Comparison of ENCODE assay signal across 8 cellular contexts in genomic region chr9:104991144-104991953, GRCh38.
A peak's percentile ranks its signal among the peaks of the same experiment; 100 is the strongest.
DNase-seq lines count a peak whose midpoint lies in the region; ATAC-seq and TF ChIP-seq lines count a peak whose summit lies in the region.

No MANE protein-coding gene starts in this region.

- TF ChIP-seq CTCF in GM10248 (IDR thresholded peaks at IDR 0.05; ENCODE audit: control extremely low read depth, extremely low read depth, low read depth, missing control alignments) (no peak), right atrium auricular region (IDR thresholded peaks at IDR 0.05) (no peak), psoas muscle (IDR thresholded peaks at IDR 0.05) (no peak)

- peak overlapping the region; percentile 90 to 96 for H3K27ac ChIP-seq in right atrium auricular region
- H3K27ac ChIP-seq in psoas muscle, result peak overlapping the region; percentile 98
- peak overlapping the region; percentile 89 for H3K27ac ChIP-seq in urinary bladder (ENCODE audit: low read depth)

- H3K4me3 ChIP-seq in right atrium auricular region (peak overlapping the region; percentile 54 to 69), psoas muscle (peak overlapping the region; percentile 76), urinary bladder (ENCODE audit: low read depth, low read length) (peak overlapping the region; percentile 41)

- 0 to 1% (median 0%) methylated on average over 47 to 63 of the region's 63 CpGs for WGBS in psoas muscle, 3 donors
- under 1% methylated on average over 63 of the region's 63 CpGs for WGBS in urinary bladder

- no peaks in the 10 kb centered on the region for H3K9me3 ChIP-seq in T-helper 17 cell (ENCODE audit: control insufficient read depth, low read length, poor library complexity, severe bottlenecking)
- H3K9me3 ChIP-seq in right atrium auricular region, result no peaks in the 10 kb centered on the region
- no peaks in the 10 kb centered on the region for H3K9me3 ChIP-seq in psoas muscle

- ATAC-seq in HG02642 (IDR thresholded peaks at IDR 0.05; ENCODE audit: poor library complexity, unreplicated experiment) (peak; percentile 92), T-helper 17 cell (peak; percentile 84), psoas muscle (peak; percentile 87 to 91 (median 90))

- CTCF ChIA-PET in GM10248 (lab: Yijun Ruan, JAX), result interaction anchor here (1.6 kb wide), 1 partner anchor 18 kb away, joined by 3 read pairs; no protein-coding TSS in a partner anchor

- POLR2A ChIA-PET in GM10248 (lab: Yijun Ruan, JAX), result no interaction called here

- no peaks in the 10 kb centered on the region for H3K36me3 ChIP-seq in right atrium auricular region
- H3K36me3 ChIP-seq in psoas muscle (ENCODE audit: insufficient read depth in 1 of 2, low read depth in 1 of 2), result no peaks in the 10 kb centered on the region
- no peaks in the 10 kb centered on the region for H3K36me3 ChIP-seq in urinary bladder (ENCODE audit: insufficient read depth)

- no peaks in the 10 kb centered on the region for H3K27me3 Mint-ChIP-seq in T-helper 17 cell

- no peaks in the 10 kb centered on the region for H3K36me3 Mint-ChIP-seq in T-helper 17 cell (ENCODE audit: low read depth)

- H3K27me3 ChIP-seq in right atrium auricular region (no peaks in the 10 kb centered on the region), psoas muscle (ENCODE audit: insufficient read depth in 3 of 3, low read length in 2 of 3) (no peaks in the 10 kb centered on the region)

- intact Hi-C loops in psoas muscle (cut with DNase I), result loop anchor here (1.0 to 10.0 kb wide), 5 partner anchors 23 to 163 kb away; no protein-coding TSS in a partner anchor

- peaks cover 24% of the 10 kb centered on the region for H3K4me1 Mint-ChIP-seq in T-helper 17 cell

- H3K4me1 ChIP-seq in right atrium auricular region, result peaks cover 0 to 41% of the 10 kb centered on the region in 2 donors
- peaks cover 30% of the 10 kb centered on the region for H3K4me1 ChIP-seq in psoas muscle
- H3K4me1 ChIP-seq in urinary bladder (ENCODE audit: insufficient read depth), result peaks cover 2% of the 10 kb centered on the region

- DNase-seq in GM10248 (ENCODE audit: extremely low spot score) (peak; percentile 71), NCI-H1105 treated with DMSO at 0.1 percent for 48 hours (lab: John Stamatoyannopoulos, UW) (peak; percentile 74), T-helper 17 cell (peak; percentile 75 to 82 (median 80)), amygdala (lab: John Stamatoyannopoulos, UW) (peak in 55 of 56 donors; percentile 15 to 90 (median 75)), right atrium auricular region (ENCODE audit: low spot score) (peak; percentile 97), psoas muscle (peak; percentile 93 to 97)

- peak overlapping the region; percentile 91 for H3K27ac Mint-ChIP-seq in T-helper 17 cell

- peak overlapping the region; percentile 94 for H3K4me3 Mint-ChIP-seq in T-helper 17 cell

Comparison
In these comparisons a context has a peak if more than half of its experiments do, and no peak if none do; other contexts are left out.
1. Peak in every context shown above with its lines: DNase-seq, ATAC-seq, H3K4me3 ChIP-seq and H3K27ac ChIP-seq.